8 cellular contexts compared by ENCODE assay signal in the genomic region with DNA sequence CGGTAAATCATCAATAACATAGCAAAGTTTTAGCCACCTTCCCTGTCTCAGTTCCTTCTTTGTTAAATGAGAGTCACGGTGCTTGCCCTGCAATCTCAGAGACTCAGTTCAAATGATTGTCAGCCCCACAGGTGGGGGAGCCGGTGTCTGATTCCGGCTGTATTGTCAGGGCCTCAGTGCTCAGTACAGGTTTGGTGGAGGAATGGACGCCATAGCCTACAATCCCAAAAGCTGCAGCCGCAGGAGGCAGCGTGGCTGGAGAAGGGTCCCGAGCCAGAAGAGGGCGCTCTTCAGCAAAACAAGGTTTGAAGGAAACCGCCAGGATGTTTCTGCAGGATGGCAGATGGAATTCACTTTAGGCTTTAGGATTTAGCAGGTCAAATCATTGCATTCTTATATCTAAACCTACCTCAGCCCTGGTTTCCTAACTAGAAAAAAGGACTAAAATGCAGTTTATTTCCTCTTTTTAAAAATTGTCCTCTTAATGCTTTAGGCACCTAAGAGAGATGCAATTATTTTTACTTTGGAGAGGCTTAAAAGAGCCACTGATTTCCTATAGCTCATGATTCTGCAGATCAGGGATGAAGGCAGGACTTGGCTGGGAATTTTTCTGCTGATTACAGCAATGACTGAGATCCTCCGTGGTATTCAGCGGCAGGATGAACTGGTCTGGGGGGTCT. TPM values are rescaled to one million over a fixed set of nuclear protein-coding genes. Genes with fewer than 3 reads are reported as not detected.
DNase-seq lines count a peak whose midpoint lies in the region; ATAC-seq, FAIRE-seq and TF ChIP-seq lines count a peak whose summit lies in the region.

No MANE protein-coding gene starts in this region.

- H3K4me2 ChIP-seq in osteoblast (ENCODE audit: insufficient read depth, low read length), result no peak overlapping the region

- H3K4me1 ChIP-seq in SJCRH30 (peaks cover 8% of the 10 kb centered on the region; the same call in 1 of the 2 replicates), osteoblast (ENCODE audit: insufficient read depth, low read length) (peaks cover 14% of the 10 kb centered on the region)

- no peak for TF ChIP-seq POLR2A in GM18505 (IDR thresholded peaks at IDR 0.05; ENCODE audit: borderline replicate concordance, extremely low read depth, insufficient read depth, insufficient read length)

- no peaks in the 10 kb centered on the region for H4K20me1 ChIP-seq in osteoblast (ENCODE audit: insufficient read depth, low read length)

- no peak overlapping the region for H3K4me3 ChIP-seq in SJCRH30
- no peak overlapping the region for H3K4me3 ChIP-seq in osteoblast (ENCODE audit: insufficient read depth, low read length)

- H3K27ac ChIP-seq in SJCRH30 (no peak overlapping the region), osteoblast (ENCODE audit: low read depth, low read length) (no peak overlapping the region)

- H3K36me3 ChIP-seq in SJCRH30 (no peaks in the 10 kb centered on the region), osteoblast (ENCODE audit: insufficient read depth, low read length) (no peaks in the 10 kb centered on the region)

- no peak for FAIRE-seq in frontal cortex (lab: Jason Lieb, UNC)

- ATAC-seq in GM18505 (IDR thresholded peaks at IDR 0.05; ENCODE audit: unreplicated experiment), result no peak

- no peaks in the 10 kb centered on the region for H3K9me3 ChIP-seq in SJCRH30 (replicated peaks)
- no peaks in the 10 kb centered on the region for H3K9me3 ChIP-seq in osteoblast (ENCODE audit: low read depth, low read length)

- peak; percentile 7 for DNase-seq in GF-D8 (lab: John Stamatoyannopoulos, UW)
- peak; percentile 67 for DNase-seq in NAMALWA (ENCODE audit: low spot score)
- DNase-seq in SJCRH30, result peak; percentile 73 to 90
- DNase-seq in activated gamma-delta T cell treated with anti-CD3 and anti-CD28 coated beads, Interleukin-2, amount 50 U/mL, for 16 hours (ENCODE audit: low read depth), result peak; percentile 55
- DNase-seq in frontal cortex (ENCODE audit: low spot score in 2 of 2), result peak; percentile 34 to 58
- DNase-seq in osteoblast (ENCODE audit: insufficient read length, low spot score, missing footprints), result peak; percentile 85
- DNase-seq in ureter (ENCODE audit: low spot score), result peak; percentile 91

- H3K79me2 ChIP-seq in osteoblast (ENCODE audit: insufficient read depth, low read length), result no peaks in the 10 kb centered on the region

- H2AFZ ChIP-seq in osteoblast (ENCODE audit: low read length), result peak overlapping the region; percentile 84

- H3K27me3 ChIP-seq in SJCRH30 (no peaks in the 10 kb centered on the region), osteoblast (ENCODE audit: insufficient read depth, low read length) (no peaks in the 10 kb centered on the region)

- TF ChIP-seq CTCF in osteoblast (IDR thresholded peaks at IDR 0.05; ENCODE audit: extremely low read depth, low read depth, low read length), result peak; percentile 93

RNA-seq across cellular contexts. Expression of a gene that starts 29.2 kb away (rescaled TPM):
- 2.9 and 3.1 TPM in 2 replicates for total RNA-seq in SJCRH30 (2014; rRNA removed; shearing (Covaris generic))
- total RNA-seq in frontal cortex (15.1 TPM), osteoblast (42.3 and 63.6 TPM in 2 replicates), ureter (158 TPM)

Comparison
In these comparisons a context has a peak if more than half of its experiments do, and no peak if none do; other contexts are left out.
1. DNase-seq: peak in every context shown above with its lines; median percentile 91 in ureter; 85 in osteoblast; 82 in SJCRH30; 67 in NAMALWA; 55 in activated gamma-delta T cell treated with anti-CD3 and anti-CD28 coated beads, Interleukin-2, amount 50 U/mL, for 16 hours; 46 in frontal cortex; 7 in GF-D8.